In the genomic region with DNA sequence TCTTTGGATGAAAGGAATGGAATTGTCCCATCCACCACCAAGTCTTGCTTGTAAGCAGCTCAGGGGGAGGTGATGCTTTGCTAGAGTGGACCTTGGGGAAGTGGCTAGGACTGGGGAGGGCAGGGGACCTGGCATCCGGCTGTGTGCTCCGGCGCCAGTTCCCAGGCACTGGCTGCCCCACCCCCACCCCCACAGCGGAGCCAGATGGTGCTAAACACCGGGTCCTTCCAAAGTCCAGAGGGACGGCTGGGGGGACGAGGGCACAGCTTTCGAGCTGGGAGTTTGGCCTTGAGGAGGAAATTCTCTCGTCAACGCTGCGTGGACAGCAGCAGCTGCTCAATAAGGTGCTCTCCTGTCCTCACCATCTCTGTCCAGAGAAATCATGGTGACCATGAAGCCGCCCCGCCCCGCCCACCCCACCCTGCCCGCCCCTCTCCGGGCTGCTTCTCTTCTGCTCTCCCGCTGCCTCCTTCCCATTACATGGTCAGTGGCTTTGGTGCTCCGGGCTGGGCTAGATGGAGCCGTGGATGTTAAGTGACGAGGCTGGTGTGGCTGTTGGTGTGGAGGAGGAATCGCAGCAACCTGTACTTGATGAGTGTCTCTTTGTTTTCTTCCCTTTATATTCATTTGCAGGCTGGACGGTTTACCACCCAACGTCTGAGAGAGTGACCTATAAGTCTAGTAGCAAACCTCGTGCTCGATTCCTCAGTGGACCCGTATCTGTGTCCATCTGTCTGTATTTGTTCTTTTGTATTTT, we compare ENCODE assay signal across 19 cellular contexts.
DNase-seq lines count a peak whose midpoint lies in the region; ATAC-seq and TF ChIP-seq lines count a peak whose summit lies in the region.
"Had no signal": no experiment of that assay in that cellular context is flagged by ENCODE, and none has a peak within 500 bp of the region (broad histone marks: within the 10 kb centered on the region; RNA-seq: fewer than 3 reads in every experiment).

No MANE protein-coding gene starts in this region.

- H3K4me2 ChIP-seq in OCI-LY1 (ENCODE audit: low read length) (no peak overlapping the region), neuronal stem cell (ENCODE audit: insufficient read depth, low read length, poor library complexity, severe bottlenecking) (no peak overlapping the region), trophoblast cell (ENCODE audit: low read length) (no peak overlapping the region)

- H3K14ac ChIP-seq in neuronal stem cell (ENCODE audit: low read length) (no peak overlapping the region), trophoblast cell (ENCODE audit: low read length) (no peak overlapping the region)

- H4K8ac ChIP-seq in neuronal stem cell (ENCODE audit: low read depth, low read length) = no peak overlapping the region
- no peak overlapping the region for H4K8ac ChIP-seq in trophoblast cell (ENCODE audit: low read depth, low read length)

- DNase-seq in COLO668 (lab: John Stamatoyannopoulos, UW; ENCODE audit: unreplicated experiment) (peak; percentile 56), left ventricle myocardium inferior (no peak), neuronal stem cell (ENCODE audit: low spot score) (no peak), CD1c-positive myeloid dendritic cell (ENCODE audit: extremely low spot score) (no peak), trophoblast cell (no peak)
- DNase-seq in activated CD4-positive, alpha-beta T cell treated with anti-CD3 and anti-CD28 coated beads, Interleukin-2, amount 50 U/mL, for 4 hours = no peak
- DNase-seq: activated gamma-delta T cell treated with Interleukin-2 at 50 U/mL for 16 hours; cortex of kidney; erythroblast; heart right ventricle; KG1; naive thymus-derived CD4-positive, alpha-beta T cell; NCI-H1417 treated with DMSO at 0.1 percent for 48 hours; NCI-H2227 treated with DMSO at 0.1 percent for 48 hours had no signal

- H3K27ac ChIP-seq in OCI-LY1 (ENCODE audit: low read depth, low read length, poor library complexity, severe bottlenecking) (peak overlapping the region; percentile 99), left ventricle myocardium inferior (replicated peaks) (peak overlapping the region; percentile 8), neuronal stem cell (replicated peaks; ENCODE audit: low read length) (no peak overlapping the region), trophoblast cell (ENCODE audit: low read depth, low read length) (no peak overlapping the region)
- H3K27ac ChIP-seq: SJSA1, thoracic aorta had no signal

- no peaks in the 10 kb centered on the region for H3K9me2 ChIP-seq in OCI-LY1 (ENCODE audit: low read depth, low read length)

- H2BK120ac ChIP-seq in neuronal stem cell (ENCODE audit: low read depth, low read length) = no peak overlapping the region
- H2BK120ac ChIP-seq in trophoblast cell (ENCODE audit: insufficient read depth, low read length, poor library complexity) = no peak overlapping the region

- H4K12ac ChIP-seq in trophoblast cell (ENCODE audit: low read depth, low read length) = no peak overlapping the region

- TF ChIP-seq CTCF in OCI-LY1 (IDR thresholded peaks at IDR 0.05; ENCODE audit: low read length) = no peak
- TF ChIP-seq CTCF in left ventricle myocardium inferior (IDR thresholded peaks at IDR 0.05; ENCODE audit: borderline replicate concordance) = no peak

- H2BK5ac ChIP-seq in neuronal stem cell (ENCODE audit: low read length) (no peak overlapping the region), trophoblast cell (ENCODE audit: low read depth, low read length, poor library complexity) (no peak overlapping the region)

- peaks cover 7% of the 10 kb centered on the region for H3K79me1 ChIP-seq in neuronal stem cell (ENCODE audit: low read depth, low read length)
- H3K79me1 ChIP-seq in trophoblast cell (ENCODE audit: low read length) = no peaks in the 10 kb centered on the region

- WGBS in neuronal stem cell (ENCODE audit: extremely low coverage in 2 of 2, insufficient read length in 2 of 2, insufficient replicate concordance in 1 of 2), 2 donors = no CpG with 5 or more reads among the region's 26 CpGs
- WGBS in trophoblast cell (ENCODE audit: extremely low coverage, insufficient coverage, insufficient read length) = no CpG with 5 or more reads among the region's 26 CpGs

- peak overlapping the region; percentile 43 for H3K23ac ChIP-seq in neuronal stem cell (ENCODE audit: low read depth, low read length, poor library complexity)
- no peak overlapping the region for H3K23ac ChIP-seq in trophoblast cell (ENCODE audit: low read length)

- no peaks in the 10 kb centered on the region for H3F3A ChIP-seq in OCI-LY1 (ENCODE audit: insufficient read depth, low read length)

- ATAC-seq in GM21423 (IDR thresholded peaks at IDR 0.05; ENCODE audit: unreplicated experiment) = no peak
- ATAC-seq: naive thymus-derived CD4-positive, alpha-beta T cell had no signal

- intact Hi-C loops in left ventricle myocardium inferior (cut with micrococcal nuclease) = loop anchor here (10.0 kb wide), 1 partner anchor 145 kb away; no protein-coding TSS in a partner anchor

- H4K20me1 ChIP-seq in OCI-LY1 (ENCODE audit: insufficient read depth, low read length) = no peaks in the 10 kb centered on the region

- peaks cover 94% of the 10 kb centered on the region for H3K4me1 ChIP-seq in OCI-LY1 (ENCODE audit: insufficient read depth, low read length, severe bottlenecking)
- H3K4me1 ChIP-seq in left ventricle myocardium inferior = peaks cover 73% of the 10 kb centered on the region
- H3K4me1 ChIP-seq in neuronal stem cell (ENCODE audit: control insufficient read depth in 2 of 2, insufficient read depth in 1 of 2, low read depth in 1 of 2, low read length in 2 of 2) = peaks cover 0 to 5% of the 10 kb centered on the region in 2 donors
- no peaks in the 10 kb centered on the region for H3K4me1 ChIP-seq in trophoblast cell (ENCODE audit: control insufficient read depth in 1 of 2, insufficient read depth in 2 of 2, low read length in 2 of 2)
- H3K4me1 ChIP-seq: HAP-1, SJSA1 had no signal

- H2AFZ ChIP-seq in OCI-LY1 (ENCODE audit: low read length) = no peak overlapping the region
- H2AFZ ChIP-seq in neuronal stem cell (ENCODE audit: low read length) = no peak overlapping the region
- H2AFZ ChIP-seq in trophoblast cell (ENCODE audit: insufficient read depth, low read length, poor library complexity) = no peak overlapping the region

- no peak overlapping the region for H2BK15ac ChIP-seq in neuronal stem cell (ENCODE audit: low read length)

- H4K91ac ChIP-seq in neuronal stem cell (ENCODE audit: low read depth, low read length, poor library complexity) (no peak overlapping the region), trophoblast cell (ENCODE audit: low read depth, low read length) (no peak overlapping the region)

- H2BK12ac ChIP-seq in neuronal stem cell (ENCODE audit: low read length) (no peak overlapping the region), trophoblast cell (ENCODE audit: low read length) (no peak overlapping the region)

- no peaks in the 10 kb centered on the region for H3K79me2 ChIP-seq in OCI-LY1 (ENCODE audit: insufficient read depth, low read length)
- no peaks in the 10 kb centered on the region for H3K79me2 ChIP-seq in trophoblast cell (ENCODE audit: control insufficient read depth, insufficient read depth, low read length, poor library complexity)

- no peak overlapping the region for H2AK5ac ChIP-seq in neuronal stem cell (ENCODE audit: low read depth, low read length)
- no peak overlapping the region for H2AK5ac ChIP-seq in trophoblast cell (ENCODE audit: low read length)

- H3K9me3 ChIP-seq in OCI-LY1 (ENCODE audit: low read length) = no peaks in the 10 kb centered on the region
- H3K9me3 ChIP-seq in left ventricle myocardium inferior (replicated peaks) = no peaks in the 10 kb centered on the region
- H3K9me3 ChIP-seq in neuronal stem cell (replicated peaks in 1 of 2; ENCODE audit: control insufficient read depth in 2 of 2, insufficient read depth in 1 of 2, low read depth in 1 of 2, low read length in 2 of 2) = no peaks in the 10 kb centered on the region
- H3K9me3 ChIP-seq in trophoblast cell (ENCODE audit: insufficient read depth, low read depth, low read length) = no peaks in the 10 kb centered on the region
- H3K9me3 ChIP-seq: HAP-1, heart right ventricle, SJSA1, thoracic aorta had no signal

- H3K36me3 ChIP-seq in OCI-LY1 (ENCODE audit: insufficient read depth, low read length) (peaks cover 23% of the 10 kb centered on the region; the same call in 1 of the 2 replicates), left ventricle myocardium inferior (peaks cover 5% of the 10 kb centered on the region), neuronal stem cell (replicated peaks in 1 of 2; ENCODE audit: control insufficient read depth in 2 of 2, insufficient read depth in 2 of 2, low read length in 2 of 2) (peaks cover 0 to 6% of the 10 kb centered on the region in 2 donors), trophoblast cell (ENCODE audit: control insufficient read depth in 1 of 2, insufficient read depth in 2 of 2, low read length in 2 of 2) (no peaks in the 10 kb centered on the region)
- H3K36me3 ChIP-seq: SJSA1, thoracic aorta had no signal

- H3K27me3 ChIP-seq in OCI-LY1 (ENCODE audit: insufficient read depth, low read length) = no peaks in the 10 kb centered on the region
- H3K27me3 ChIP-seq in left ventricle myocardium inferior (ENCODE audit: low read depth) = peaks cover 12% of the 10 kb centered on the region
- H3K27me3 ChIP-seq in neuronal stem cell (ENCODE audit: control insufficient read depth in 3 of 3, insufficient read depth in 3 of 3, low read depth in 1 of 3, low read length in 3 of 3) = no peaks in the 10 kb centered on the region
- H3K27me3 ChIP-seq in trophoblast cell (ENCODE audit: insufficient read depth, low read length) = no peaks in the 10 kb centered on the region
- H3K27me3 ChIP-seq: SJSA1 had no signal

- no peak overlapping the region for H3K4me3 ChIP-seq in OCI-LY1 (ENCODE audit: low read depth, low read length, poor library complexity, severe bottlenecking)
- no peak overlapping the region for H3K4me3 ChIP-seq in left ventricle myocardium inferior
- H3K4me3 ChIP-seq in neuronal stem cell (ENCODE audit: low read length in 2 of 2) = no peak overlapping the region
- no peak overlapping the region for H3K4me3 ChIP-seq in trophoblast cell (ENCODE audit: low read depth, low read length)
- H3K4me3 ChIP-seq: HAP-1, heart right ventricle, SJSA1, thoracic aorta had no signal

- H3K9ac ChIP-seq in OCI-LY1 (ENCODE audit: low read length) = peak overlapping the region; percentile 75; the same call in 1 of the 2 replicates
- no peak overlapping the region for H3K9ac ChIP-seq in neuronal stem cell (ENCODE audit: low read depth, low read length, poor library complexity)
- no peak overlapping the region for H3K9ac ChIP-seq in trophoblast cell (ENCODE audit: low read length)

- no peak overlapping the region for H3K18ac ChIP-seq in neuronal stem cell (ENCODE audit: low read length)
- no peak overlapping the region for H3K18ac ChIP-seq in trophoblast cell (ENCODE audit: low read length)

- H3K4ac ChIP-seq in neuronal stem cell (ENCODE audit: low read length) = no peak overlapping the region
- H3K4ac ChIP-seq in trophoblast cell (ENCODE audit: low read depth, low read length) = no peak overlapping the region

Comparison
In these comparisons a context has a peak if more than half of its experiments do, and no peak if none do; other contexts are left out.
1. H3K27ac ChIP-seq: peak in OCI-LY1 (single experiment) and left ventricle myocardium inferior (single experiment); none in neuronal stem cell (single experiment) and trophoblast cell (single experiment).